1 cellular context compared by ENCODE assay signal in genomic region chr2:126657146-126657635, GRCh38.
A peak's percentile ranks its signal among the peaks of the same experiment; 100 is the strongest.
TF ChIP-seq lines count a peak whose summit lies in the region.

No MANE protein-coding gene starts in this region.

TF ChIP-seq in WTC11, 78 proteins besides CTCF, POLR2A, EP300 and RAD21 (continued from another document):
- TF ChIP-seq ZNF423 (CRISPR knock-in tag; IDR thresholded peaks at IDR 0.05) (no peak), MAX (CRISPR knock-in tag; IDR thresholded peaks at IDR 0.05) (peak; percentile 89), SMAD3 (CRISPR knock-in tag; IDR thresholded peaks at IDR 0.05; ENCODE audit: borderline replicate concordance) (no peak), FOXP1 (CRISPR knock-in tag; IDR thresholded peaks at IDR 0.05; ENCODE audit: borderline replicate concordance) (no peak), ATF6 (CRISPR knock-in tag; IDR thresholded peaks at IDR 0.05) (no peak)
